1 cellular context compared by ENCODE assay signal in genomic region chr7:141654551-141654950, GRCh38.
TF ChIP-seq lines count a peak whose summit lies in the region.

No MANE protein-coding gene starts in this region.

TF ChIP-seq in HepG2, 621 proteins besides CTCF, POLR2A, EP300 and RAD21 (continued from another document):
- 0 out of 2 replicates have a peak, but pooled peaks have one; percentile 35 for TF ChIP-seq HOMEZ (CRISPR knock-in tag; IDR thresholded peaks at IDR 0.05; ENCODE audit: low read depth)
- TF ChIP-seq ZBTB34 (CRISPR knock-in tag; IDR thresholded peaks at IDR 0.05), result no peak
- TF ChIP-seq ZNF704 (CRISPR knock-in tag; IDR thresholded peaks at IDR 0.05; ENCODE audit: borderline replicate concordance), result no peak
- no peak for TF ChIP-seq BHLHE40 (IDR thresholded peaks at IDR 0.05; ENCODE audit: low read length)
- no peak for TF ChIP-seq ZNF143 (CRISPR knock-in tag; IDR thresholded peaks at IDR 0.05)
- TF ChIP-seq ZC3H4 (CRISPR knock-in tag; IDR thresholded peaks at IDR 0.05; ENCODE audit: borderline replicate concordance), result no peak
- no peak for TF ChIP-seq PLRG1 (conservative IDR thresholded peaks at IDR 0.05)
- no peak for TF ChIP-seq ARNT (IDR thresholded peaks at IDR 0.05)
- no peak for TF ChIP-seq SIX1 (CRISPR knock-in tag; IDR thresholded peaks at IDR 0.05; ENCODE audit: borderline replicate concordance)
- 0 out of 2 replicates have a peak, but pooled peaks have one; percentile 23 for TF ChIP-seq HNF1B (CRISPR knock-in tag; IDR thresholded peaks at IDR 0.05)
- no peak for TF ChIP-seq TAF15 (IDR thresholded peaks at IDR 0.05; ENCODE audit: low read depth, low read length, poor library complexity, severe bottlenecking)
- no peak for TF ChIP-seq GMEB1 (CRISPR knock-in tag; IDR thresholded peaks at IDR 0.05; ENCODE audit: borderline replicate concordance)
- peak; percentile 97 for TF ChIP-seq ZNF263 (CRISPR knock-in tag; IDR thresholded peaks at IDR 0.05)
- TF ChIP-seq ZFP91 (CRISPR knock-in tag; IDR thresholded peaks at IDR 0.05; ENCODE audit: borderline replicate concordance), result no peak
- no peak for TF ChIP-seq ZNF44 (CRISPR knock-in tag; IDR thresholded peaks at IDR 0.05)
- TF ChIP-seq KDM4B (CRISPR knock-in tag; IDR thresholded peaks at IDR 0.05), result no peak
- no peak for TF ChIP-seq NFIC (IDR thresholded peaks at IDR 0.05; ENCODE audit: low read length)
- TF ChIP-seq ARID3A (IDR thresholded peaks at IDR 0.05; ENCODE audit: low read depth, low read length), result no peak
- no peak for TF ChIP-seq PAF1 (CRISPR knock-in tag; IDR thresholded peaks at IDR 0.05)
- no peak for TF ChIP-seq GTF2F1 (IDR thresholded peaks at IDR 0.05; ENCODE audit: low read length)
- TF ChIP-seq ZKSCAN8 (CRISPR knock-in tag; IDR thresholded peaks at IDR 0.05; ENCODE audit: borderline replicate concordance), result no peak
- TF ChIP-seq KAT8 (CRISPR knock-in tag; IDR thresholded peaks at IDR 0.05), result 0 out of 2 replicates have a peak, but pooled peaks have one; percentile 29
TF ChIP-seq in HepG2: peak in this region for 19.
